10 cellular contexts compared by ENCODE assay signal in genomic region chr10:86684305-86684704, GRCh38. TPM values are rescaled to one million over a fixed set of nuclear protein-coding genes. Genes with fewer than 3 reads are reported as not detected.
DNase-seq lines count a peak whose midpoint lies in the region; ATAC-seq and TF ChIP-seq lines count a peak whose summit lies in the region.
"Had no signal": no experiment of that assay in that cellular context is flagged by ENCODE, and none has a peak within 500 bp of the region (broad histone marks: within the 10 kb centered on the region; RNA-seq: fewer than 3 reads in every experiment).

No MANE protein-coding gene starts in this region.

- no peaks in the 10 kb centered on the region for H3K9me2 ChIP-seq in GM23338 (ENCODE audit: insufficient read depth)

- H3F3A ChIP-seq in GM23338 (replicated peaks; ENCODE audit: low read depth), result no peaks in the 10 kb centered on the region

- H3K27ac Mint-ChIP-seq in GM23338, result no peak overlapping the region
- H3K27ac Mint-ChIP-seq: dendritic cell treated with granulocyte-macrophage colony-stimulating factor and Interleukin-4, amounts not matched to agents 40 ng/mL and 50 ng/mL, for 4 days had no signal

- H3K4me3 ChIP-seq in GM23338, result no peak overlapping the region
- H3K4me3 ChIP-seq in SJSA1, result no peak overlapping the region
- no peak overlapping the region for H3K4me3 ChIP-seq in cardiac muscle cell
- peak overlapping the region; percentile 9 to 35 (median 11) for H3K4me3 ChIP-seq in skeletal muscle tissue (ENCODE audit: low read length in 3 of 3)

- peaks cover 41% of the 10 kb centered on the region for H3K4me1 Mint-ChIP-seq in GM23338

- H3K9me3 ChIP-seq in SJSA1 (replicated peaks) (no peaks in the 10 kb centered on the region), cardiac muscle cell (ENCODE audit: low read depth) (no peaks in the 10 kb centered on the region), skeletal muscle tissue (ENCODE audit: control insufficient read depth in 3 of 3, low read length in 3 of 3) (no peaks in the 10 kb centered on the region)

- no peaks in the 10 kb centered on the region for H3K9me3 Mint-ChIP-seq in GM23338
- H3K9me3 Mint-ChIP-seq: dendritic cell treated with granulocyte-macrophage colony-stimulating factor and Interleukin-4, amounts not matched to agents 40 ng/mL and 50 ng/mL, for 4 days had no signal

- ATAC-seq in GM23338 (peak; percentile 61), GM21360 (IDR thresholded peaks at IDR 0.05; ENCODE audit: unreplicated experiment) (no peak), HG02938 (IDR thresholded peaks at IDR 0.05; ENCODE audit: unreplicated experiment) (no peak)

- H3K36me3 ChIP-seq in GM23338 (ENCODE audit: insufficient read depth), result no peaks in the 10 kb centered on the region
- H3K36me3 ChIP-seq in SJSA1, result no peaks in the 10 kb centered on the region
- H3K36me3 ChIP-seq in cardiac muscle cell, result peaks cover 51% of the 10 kb centered on the region
- peaks cover 69 to 83% (median 70%) of the 10 kb centered on the region in 3 donors for H3K36me3 ChIP-seq in skeletal muscle tissue (ENCODE audit: control insufficient read depth in 3 of 3, insufficient read depth in 3 of 3, low read length in 3 of 3)

- H3K27me3 ChIP-seq in GM23338 (ENCODE audit: insufficient read depth), result no peaks in the 10 kb centered on the region
- H3K27me3 ChIP-seq in SJSA1 (replicated peaks), result no peaks in the 10 kb centered on the region
- H3K27me3 ChIP-seq in cardiac muscle cell, result no peaks in the 10 kb centered on the region
- no peaks in the 10 kb centered on the region for H3K27me3 ChIP-seq in skeletal muscle tissue (ENCODE audit: control insufficient read depth in 3 of 3, insufficient read depth in 3 of 3, low read length in 3 of 3)

- H3K79me2 ChIP-seq in GM23338 (replicated peaks; ENCODE audit: insufficient read depth), result no peaks in the 10 kb centered on the region

- peak overlapping the region; percentile 78 for H2AFZ ChIP-seq in GM23338

- peaks cover 15% of the 10 kb centered on the region for H3K27me3 Mint-ChIP-seq in GM23338 (ENCODE audit: insufficient read depth, low read depth, poor library complexity)

- H3K4me1 ChIP-seq in GM23338 (ENCODE audit: insufficient read depth) (peaks cover 6% of the 10 kb centered on the region; the same call in 1 of the 2 replicates), SJSA1 (replicated peaks) (peaks cover 22% of the 10 kb centered on the region), cardiac muscle cell (ENCODE audit: low read depth) (peaks cover 75% of the 10 kb centered on the region), skeletal muscle tissue (ENCODE audit: control insufficient read depth in 3 of 3, insufficient read depth in 3 of 3, low read length in 3 of 3) (peaks cover 89 to 100% (median 98%) of the 10 kb centered on the region in 3 donors)

- H3K4me2 ChIP-seq in GM23338, result no peak overlapping the region

- no peak overlapping the region for H3K4me3 Mint-ChIP-seq in GM23338
- H3K4me3 Mint-ChIP-seq: dendritic cell treated with granulocyte-macrophage colony-stimulating factor and Interleukin-4, amounts not matched to agents 40 ng/mL and 50 ng/mL, for 4 days had no signal

- H3K36me3 Mint-ChIP-seq in GM23338 (ENCODE audit: low read depth), result no peaks in the 10 kb centered on the region

- H3K27ac ChIP-seq in GM23338 (ENCODE audit: low read depth) (no peak overlapping the region), SJSA1 (no peak overlapping the region), cardiac muscle cell (peak overlapping the region; percentile 100), skeletal muscle tissue (ENCODE audit: low read depth, low read length) (peak overlapping the region; percentile 73)

- no peaks in the 10 kb centered on the region for H4K20me1 ChIP-seq in GM23338 (replicated peaks; ENCODE audit: insufficient read depth)

- TF ChIP-seq CTCF in GM23338 (conservative IDR thresholded peaks at IDR 0.05; ENCODE audit: low read depth in 2 of 2) (peak; percentile 57 to 83), cardiac muscle cell (IDR thresholded peaks at IDR 0.05; ENCODE audit: low read depth, low read length) (peak; percentile 42)

- H3K9ac ChIP-seq in skeletal muscle tissue (ENCODE audit: low read depth in 1 of 3, low read length in 3 of 3), result peak overlapping the region; percentile 50 to 89 (median 75)

- DNase-seq in GM23338 (ENCODE audit: low spot score), result peak; percentile 60
- peak; percentile 45 to 59 for DNase-seq in SJSA1 (ENCODE audit: low read depth in 1 of 2, low spot score in 2 of 2)
- peak; percentile 41 to 95 for DNase-seq in cardiac muscle cell (ENCODE audit: low read depth in 1 of 2, low spot score in 1 of 2)
- no peak for DNase-seq in H4 (ENCODE audit: low spot score)
- no peak for DNase-seq in CD1c-positive myeloid dendritic cell (ENCODE audit: extremely low spot score)
- DNase-seq: SHP77 had no signal

TF ChIP-seq in GM23338, 12 proteins besides CTCF, POLR2A, EP300 and RAD21 (continues in another document):
- TF ChIP-seq EZH2phosphoT487 (IDR thresholded peaks at IDR 0.05; ENCODE audit: unreplicated experiment), result no peak
- no peak for TF ChIP-seq ZNF331 (CRISPR knock-in tag; IDR thresholded peaks at IDR 0.05; ENCODE audit: low read depth)
- no peak for TF ChIP-seq NANOG (IDR thresholded peaks at IDR 0.05; ENCODE audit: borderline replicate concordance)
- TF ChIP-seq POLR2AphosphoS5 (IDR thresholded peaks at IDR 0.05; ENCODE audit: low read depth), result no peak
- TF ChIP-seq, protein P1, sequence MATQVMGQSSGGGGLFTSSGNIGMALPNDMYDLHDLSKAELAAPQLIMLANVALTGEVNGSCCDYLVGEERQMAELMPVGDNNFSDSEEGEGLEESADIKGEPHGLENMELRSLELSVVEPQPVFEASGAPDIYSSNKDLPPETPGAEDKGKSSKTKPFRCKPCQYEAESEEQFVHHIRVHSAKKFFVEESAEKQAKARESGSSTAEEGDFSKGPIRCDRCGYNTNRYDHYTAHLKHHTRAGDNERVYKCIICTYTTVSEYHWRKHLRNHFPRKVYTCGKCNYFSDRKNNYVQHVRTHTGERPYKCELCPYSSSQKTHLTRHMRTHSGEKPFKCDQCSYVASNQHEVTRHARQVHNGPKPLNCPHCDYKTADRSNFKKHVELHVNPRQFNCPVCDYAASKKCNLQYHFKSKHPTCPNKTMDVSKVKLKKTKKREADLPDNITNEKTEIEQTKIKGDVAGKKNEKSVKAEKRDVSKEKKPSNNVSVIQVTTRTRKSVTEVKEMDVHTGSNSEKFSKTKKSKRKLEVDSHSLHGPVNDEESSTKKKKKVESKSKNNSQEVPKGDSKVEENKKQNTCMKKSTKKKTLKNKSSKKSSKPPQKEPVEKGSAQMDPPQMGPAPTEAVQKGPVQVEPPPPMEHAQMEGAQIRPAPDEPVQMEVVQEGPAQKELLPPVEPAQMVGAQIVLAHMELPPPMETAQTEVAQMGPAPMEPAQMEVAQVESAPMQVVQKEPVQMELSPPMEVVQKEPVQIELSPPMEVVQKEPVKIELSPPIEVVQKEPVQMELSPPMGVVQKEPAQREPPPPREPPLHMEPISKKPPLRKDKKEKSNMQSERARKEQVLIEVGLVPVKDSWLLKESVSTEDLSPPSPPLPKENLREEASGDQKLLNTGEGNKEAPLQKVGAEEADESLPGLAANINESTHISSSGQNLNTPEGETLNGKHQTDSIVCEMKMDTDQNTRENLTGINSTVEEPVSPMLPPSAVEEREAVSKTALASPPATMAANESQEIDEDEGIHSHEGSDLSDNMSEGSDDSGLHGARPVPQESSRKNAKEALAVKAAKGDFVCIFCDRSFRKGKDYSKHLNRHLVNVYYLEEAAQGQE (IDR thresholded peaks at IDR 0.05; ENCODE audit: unreplicated experiment), result no peak

RNA-seq across cellular contexts. Expression of gene LDB3, which starts 16.0 kb away (rescaled TPM):
- 0.14 and 0.85 TPM in 2 replicates for total RNA-seq in GM23338 (2014; rRNA removed; shearing (Covaris generic))
- polyA plus RNA-seq in GM23338 (2016; fragmentation: Nextera tagmentation; extraction: Ambion mirVana) (0.16 and 0.42 TPM in 2 replicates), cardiac muscle cell (266 and 317 TPM in 2 replicates)
- total RNA-seq in SJSA1 (2014; rRNA removed; shearing (Covaris generic)), result 1.1 and 1.4 TPM in 2 replicates
- total RNA-seq in cardiac muscle cell (202 and 213 TPM in 2 replicates), skeletal muscle tissue (87.7 TPM)
- 0.08 and 0.16 TPM in 2 replicates for total RNA-seq in H4 (2014; rRNA removed; shearing (Covaris generic))

RNA-seq across cellular contexts. Expression of gene OPN4, which starts 30.0 kb away (rescaled TPM):
- not detected in 2 replicates for total RNA-seq in GM23338 (2014; rRNA removed; shearing (Covaris generic))
- not detected in 2 replicates for polyA plus RNA-seq in GM23338 (2016; fragmentation: Nextera tagmentation; extraction: Ambion mirVana)
- total RNA-seq in SJSA1 (2014; rRNA removed; shearing (Covaris generic)), result not detected in 2 replicates
- total RNA-seq in cardiac muscle cell, result 0.18 TPM in 1 of 2 replicates, not detected in the other
- polyA plus RNA-seq in cardiac muscle cell, result 0.24 TPM in 1 of 2 replicates, not detected in the other
- total RNA-seq in skeletal muscle tissue, result not detected
- 0.02 and 0.35 TPM in 2 replicates for total RNA-seq in H4 (2014; rRNA removed; shearing (Covaris generic))

Comparison
In these comparisons a context has a peak if more than half of its experiments do, and no peak if none do; other contexts are left out.
1. DNase-seq: peak in GM23338 (single experiment), SJSA1 (2 of 2) and cardiac muscle cell (2 of 2); none in H4 (single experiment) and CD1c-positive myeloid dendritic cell (single experiment).
2. H3K27ac ChIP-seq: peak in cardiac muscle cell (single experiment) and skeletal muscle tissue (single experiment); none in GM23338 (single experiment) and SJSA1 (single experiment).
3. H3K4me3 ChIP-seq: peak in skeletal muscle tissue (3 of 3); none in GM23338 (single experiment), SJSA1 (single experiment) and cardiac muscle cell (single experiment).
4. RNA of gene LDB3, which starts 16.0 kb away (total RNA-seq): 202 to 213 TPM in cardiac muscle cell and 87.7 TPM in skeletal muscle tissue (single experiment); 1.1 to 1.4 TPM in SJSA1, 0.14 to 0.85 TPM in GM23338 and 0.08 to 0.16 TPM in H4; every median in the first group is over 10 times any median in the second.